In the genomic region with DNA sequence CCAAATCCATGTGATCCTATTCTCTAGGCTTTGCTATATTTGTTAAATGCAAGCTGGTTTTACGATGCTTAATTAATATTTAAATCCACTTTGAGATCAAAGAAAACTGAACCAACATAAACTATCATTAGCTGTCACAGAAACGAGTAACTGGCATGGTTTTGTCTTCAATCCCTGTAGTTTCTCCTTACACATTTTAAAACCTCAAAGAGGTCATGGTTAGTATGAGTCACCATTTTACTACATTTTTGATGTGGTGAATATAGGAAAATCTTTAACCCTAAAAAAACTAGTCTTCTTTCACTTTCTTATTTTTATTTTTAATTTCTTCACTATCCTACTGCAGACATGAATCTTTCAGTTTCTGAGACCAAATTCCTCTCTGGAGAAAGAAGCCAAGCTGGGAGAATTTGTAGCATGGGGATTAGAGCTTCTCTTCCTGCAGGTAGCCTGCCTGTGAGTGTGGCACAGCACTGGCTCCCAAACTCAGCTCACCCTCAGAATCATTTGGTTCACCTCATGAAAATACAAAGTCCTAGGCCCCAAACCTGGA, we compare ENCODE assay signal across 1 cellular context.
TF ChIP-seq lines count a peak whose summit lies in the region.

No MANE protein-coding gene starts in this region.

TF ChIP-seq in GM12878, 131 proteins besides CTCF, POLR2A, EP300 and RAD21 (continued from another document):
- TF ChIP-seq RELB (IDR thresholded peaks at IDR 0.05; ENCODE audit: low read depth), result 0 out of 2 replicates have a peak, but pooled peaks have one; percentile 50
- TF ChIP-seq PBX3 (IDR thresholded peaks at IDR 0.05; ENCODE audit: insufficient replicate concordance, low read depth, low read length), result no peak
- no peak for TF ChIP-seq POLR2AphosphoS2 (IDR thresholded peaks at IDR 0.05; ENCODE audit: low read depth, low read length)
- TF ChIP-seq MTA3 (IDR thresholded peaks at IDR 0.05; ENCODE audit: borderline replicate concordance, low read length), result no peak
- 0 out of 2 replicates have a peak, but pooled peaks have one; percentile 46 for TF ChIP-seq JUND (IDR thresholded peaks at IDR 0.05; ENCODE audit: low read depth, low read length)
- TF ChIP-seq LARP7 (IDR thresholded peaks at IDR 0.05), result no peak
- TF ChIP-seq MEF2B (IDR thresholded peaks at IDR 0.05; ENCODE audit: partially characterized antibody, poor library complexity, severe bottlenecking), result no peak
- TF ChIP-seq ZNF274 (IDR thresholded peaks at IDR 0.05; ENCODE audit: insufficient read depth, insufficient read length), result no peak
- TF ChIP-seq SP1 (IDR thresholded peaks at IDR 0.05; ENCODE audit: low read depth, low read length), result no peak
- TF ChIP-seq NFXL1 (IDR thresholded peaks at IDR 0.05; ENCODE audit: borderline replicate concordance), result no peak
- peak; percentile 57; the same call in 1 of the 2 replicates for TF ChIP-seq FOXM1 (IDR thresholded peaks at IDR 0.05; ENCODE audit: low read depth, low read length)
- no peak for TF ChIP-seq RFX5 (IDR thresholded peaks at IDR 0.05; ENCODE audit: low read depth, low read length)
- no peak for TF ChIP-seq SMC3 (IDR thresholded peaks at IDR 0.05; ENCODE audit: borderline replicate concordance, low read length)
- TF ChIP-seq POLR2AphosphoS5 (IDR thresholded peaks at IDR 0.05; ENCODE audit: low read length), result no peak
- TF ChIP-seq CHD4 (IDR thresholded peaks at IDR 0.05), result no peak
- TF ChIP-seq NRF1 (conservative IDR thresholded peaks at IDR 0.05; ENCODE audit: low read depth, low read length), result no peak
- TF ChIP-seq CREB1 (IDR thresholded peaks at IDR 0.05; ENCODE audit: low read depth), result 0 out of 2 replicates have a peak, but pooled peaks have one; percentile 51
- TF ChIP-seq EED (IDR thresholded peaks at IDR 0.05; ENCODE audit: low read depth), result no peak
- TF ChIP-seq ELK1 (IDR thresholded peaks at IDR 0.05; ENCODE audit: low read depth, low read length), result no peak
- TF ChIP-seq, protein P1, sequence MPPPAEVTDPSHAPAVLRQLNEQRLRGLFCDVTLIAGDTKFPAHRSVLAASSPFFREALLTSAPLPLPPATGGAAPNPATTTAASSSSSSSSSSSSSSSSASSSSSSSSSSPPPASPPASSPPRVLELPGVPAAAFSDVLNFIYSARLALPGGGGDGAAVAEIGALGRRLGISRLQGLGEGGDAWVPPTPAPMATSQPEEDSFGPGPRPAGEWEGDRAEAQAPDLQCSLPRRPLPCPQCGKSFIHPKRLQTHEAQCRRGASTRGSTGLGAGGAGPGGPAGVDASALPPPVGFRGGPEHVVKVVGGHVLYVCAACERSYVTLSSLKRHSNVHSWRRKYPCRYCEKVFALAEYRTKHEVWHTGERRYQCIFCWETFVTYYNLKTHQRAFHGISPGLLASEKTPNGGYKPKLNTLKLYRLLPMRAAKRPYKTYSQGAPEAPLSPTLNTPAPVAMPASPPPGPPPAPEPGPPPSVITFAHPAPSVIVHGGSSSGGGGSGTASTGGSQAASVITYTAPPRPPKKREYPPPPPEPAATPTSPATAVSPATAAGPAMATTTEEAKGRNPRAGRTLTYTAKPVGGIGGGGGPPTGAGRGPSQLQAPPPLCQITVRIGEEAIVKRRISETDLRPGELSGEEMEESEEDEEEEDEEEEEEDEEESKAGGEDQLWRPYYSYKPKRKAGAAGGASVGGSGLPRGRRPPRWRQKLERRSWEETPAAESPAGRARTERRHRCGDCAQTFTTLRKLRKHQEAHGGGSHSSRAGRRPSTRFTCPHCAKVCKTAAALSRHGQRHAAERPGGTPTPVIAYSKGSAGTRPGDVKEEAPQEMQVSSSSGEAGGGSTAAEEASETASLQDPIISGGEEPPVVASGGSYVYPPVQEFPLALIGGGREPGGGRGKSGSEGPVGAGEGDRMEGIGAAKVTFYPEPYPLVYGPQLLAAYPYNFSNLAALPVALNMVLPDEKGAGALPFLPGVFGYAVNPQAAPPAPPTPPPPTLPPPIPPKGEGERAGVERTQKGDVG (CRISPR knock-in tag; IDR thresholded peaks at IDR 0.05), result no peak
- 0 out of 2 replicates have a peak, but pooled peaks have one; percentile 54 for TF ChIP-seq ATF2 (IDR thresholded peaks at IDR 0.05; ENCODE audit: low read length)
- TF ChIP-seq TCF7 (IDR thresholded peaks at IDR 0.05; ENCODE audit: borderline replicate concordance), result peak; percentile 99
- no peak for TF ChIP-seq ZNF207 (IDR thresholded peaks at IDR 0.05; ENCODE audit: borderline replicate concordance)
- TF ChIP-seq BRCA1 (IDR thresholded peaks at IDR 0.05; ENCODE audit: low read depth, low read length), result no peak
- no peak for TF ChIP-seq BCL3 (IDR thresholded peaks at IDR 0.05; ENCODE audit: borderline replicate concordance, insufficient read depth, low read depth, low read length, poor library complexity, severe bottlenecking)
- TF ChIP-seq HSF1 (IDR thresholded peaks at IDR 0.05; ENCODE audit: low read depth, low read length), result no peak
- peak; percentile 19; the same call in 1 of the 2 replicates for TF ChIP-seq PKNOX1 (IDR thresholded peaks at IDR 0.05)
- no peak for TF ChIP-seq KDM1A (IDR thresholded peaks at IDR 0.05; ENCODE audit: borderline replicate concordance)
- TF ChIP-seq PAX5 (IDR thresholded peaks at IDR 0.05; ENCODE audit: borderline replicate concordance, low read depth, low read length), result no peak
- peak; percentile 83 for TF ChIP-seq ATF7 (IDR thresholded peaks at IDR 0.05; ENCODE audit: low read depth)
- peak; percentile 94 for TF ChIP-seq NR2F1 (conservative IDR thresholded peaks at IDR 0.05)
- TF ChIP-seq KAT2A (conservative IDR thresholded peaks at IDR 0.05; ENCODE audit: control insufficient read depth, low read depth, low read length), result no peak
- TF ChIP-seq, protein P2, sequence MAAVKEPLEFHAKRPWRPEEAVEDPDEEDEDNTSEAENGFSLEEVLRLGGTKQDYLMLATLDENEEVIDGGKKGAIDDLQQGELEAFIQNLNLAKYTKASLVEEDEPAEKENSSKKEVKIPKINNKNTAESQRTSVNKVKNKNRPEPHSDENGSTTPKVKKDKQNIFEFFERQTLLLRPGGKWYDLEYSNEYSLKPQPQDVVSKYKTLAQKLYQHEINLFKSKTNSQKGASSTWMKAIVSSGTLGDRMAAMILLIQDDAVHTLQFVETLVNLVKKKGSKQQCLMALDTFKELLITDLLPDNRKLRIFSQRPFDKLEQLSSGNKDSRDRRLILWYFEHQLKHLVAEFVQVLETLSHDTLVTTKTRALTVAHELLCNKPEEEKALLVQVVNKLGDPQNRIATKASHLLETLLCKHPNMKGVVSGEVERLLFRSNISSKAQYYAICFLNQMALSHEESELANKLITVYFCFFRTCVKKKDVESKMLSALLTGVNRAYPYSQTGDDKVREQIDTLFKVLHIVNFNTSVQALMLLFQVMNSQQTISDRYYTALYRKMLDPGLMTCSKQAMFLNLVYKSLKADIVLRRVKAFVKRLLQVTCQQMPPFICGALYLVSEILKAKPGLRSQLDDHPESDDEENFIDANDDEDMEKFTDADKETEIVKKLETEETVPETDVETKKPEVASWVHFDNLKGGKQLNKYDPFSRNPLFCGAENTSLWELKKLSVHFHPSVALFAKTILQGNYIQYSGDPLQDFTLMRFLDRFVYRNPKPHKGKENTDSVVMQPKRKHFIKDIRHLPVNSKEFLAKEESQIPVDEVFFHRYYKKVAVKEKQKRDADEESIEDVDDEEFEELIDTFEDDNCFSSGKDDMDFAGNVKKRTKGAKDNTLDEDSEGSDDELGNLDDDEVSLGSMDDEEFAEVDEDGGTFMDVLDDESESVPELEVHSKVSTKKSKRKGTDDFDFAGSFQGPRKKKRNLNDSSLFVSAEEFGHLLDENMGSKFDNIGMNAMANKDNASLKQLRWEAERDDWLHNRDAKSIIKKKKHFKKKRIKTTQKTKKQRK (IDR thresholded peaks at IDR 0.05; ENCODE audit: low read depth, low read length), result no peak
- TF ChIP-seq IKZF1 (conservative IDR thresholded peaks at IDR 0.05), result peak; percentile 62
- no peak for TF ChIP-seq ZNF24 (IDR thresholded peaks at IDR 0.05)
- no peak for TF ChIP-seq RBBP5 (conservative IDR thresholded peaks at IDR 0.05)
- no peak for TF ChIP-seq HDAC2 (IDR thresholded peaks at IDR 0.05)
- no peak for TF ChIP-seq GATAD2B (conservative IDR thresholded peaks at IDR 0.05; ENCODE audit: low read depth)
- TF ChIP-seq SIX5 (IDR thresholded peaks at IDR 0.05; ENCODE audit: low read depth, low read length, severe bottlenecking), result no peak
- TF ChIP-seq CBFB (IDR thresholded peaks at IDR 0.05; ENCODE audit: low read depth), result peak; percentile 63
- no peak for TF ChIP-seq HCFC1 (IDR thresholded peaks at IDR 0.05; ENCODE audit: low read length)
- no peak for TF ChIP-seq FOS (IDR thresholded peaks at IDR 0.05; ENCODE audit: borderline replicate concordance, extremely low read depth, insufficient read length)
- no peak for TF ChIP-seq RB1 (IDR thresholded peaks at IDR 0.05; ENCODE audit: borderline replicate concordance)
- no peak for TF ChIP-seq GABPA (IDR thresholded peaks at IDR 0.05; ENCODE audit: low read depth)
- no peak for TF ChIP-seq SREBF1 (IDR thresholded peaks at IDR 0.05; ENCODE audit: low read length)
- peak; percentile 42; the same call in 1 of the 2 replicates for TF ChIP-seq NR2C1 (IDR thresholded peaks at IDR 0.05)
- TF ChIP-seq CREM (IDR thresholded peaks at IDR 0.05; ENCODE audit: low read depth), result peak; percentile 41; the same call in 1 of the 2 replicates
- no peak for TF ChIP-seq RCOR1 (conservative IDR thresholded peaks at IDR 0.05; ENCODE audit: low read depth, low read length)
- TF ChIP-seq TARDBP (IDR thresholded peaks at IDR 0.05; ENCODE audit: borderline replicate concordance), result no peak
- TF ChIP-seq IKZF2 (IDR thresholded peaks at IDR 0.05), result peak; percentile 78 to 85
